In the genomic region with DNA sequence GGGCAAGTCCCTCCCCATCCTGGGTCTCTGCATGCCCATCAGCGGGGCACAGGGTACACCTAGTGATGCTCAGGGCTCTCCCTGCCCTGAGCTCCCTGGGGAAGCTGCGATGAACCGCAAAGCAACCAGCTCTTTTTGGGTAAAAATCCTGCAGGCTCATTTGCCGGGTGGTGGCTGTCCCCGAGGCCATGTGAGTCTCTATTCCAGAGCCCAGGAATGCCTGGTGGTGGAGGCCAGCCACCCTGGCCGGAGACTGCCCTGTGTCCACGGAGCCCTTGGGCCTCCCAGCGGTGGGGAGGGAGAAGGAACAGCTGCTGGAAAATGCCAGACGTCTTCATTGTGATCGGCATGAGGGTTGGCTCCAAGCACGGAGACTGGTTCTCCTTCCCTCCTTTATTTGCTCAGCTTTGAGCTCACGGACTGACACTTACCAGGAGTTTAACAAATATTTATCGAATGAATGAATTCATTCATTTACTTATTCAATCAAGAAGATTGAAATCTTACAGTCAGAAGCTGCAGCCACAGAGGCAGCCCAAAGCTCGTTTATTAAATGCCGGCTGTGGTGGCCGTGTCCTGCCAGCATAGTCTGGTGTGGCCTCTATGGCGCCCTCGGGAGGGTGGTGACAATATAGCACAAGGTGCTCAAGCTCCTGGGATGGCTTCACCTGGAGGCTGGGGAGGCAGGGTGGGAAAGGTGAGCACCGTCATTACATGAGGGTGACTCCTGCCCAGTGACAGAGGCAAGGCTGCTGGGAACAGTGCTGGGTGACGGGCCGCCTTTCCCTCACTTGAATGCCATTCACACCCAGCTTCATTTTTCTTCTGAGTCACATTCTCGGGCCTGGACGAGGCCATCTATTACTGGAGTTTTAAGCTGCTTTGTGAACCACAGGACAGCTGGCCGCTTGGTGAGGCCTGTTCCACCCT, we compare ENCODE assay signal across 8 cellular contexts. TPM values are rescaled to one million over a fixed set of nuclear protein-coding genes. Genes with fewer than 3 reads are reported as not detected.
A peak's percentile ranks its signal among the peaks of the same experiment; 100 is the strongest.
DNase-seq lines count a peak whose midpoint lies in the region; FAIRE-seq and TF ChIP-seq lines count a peak whose summit lies in the region.

No MANE protein-coding gene starts in this region.

- H3K4ac ChIP-seq in trophoblast cell (ENCODE audit: low read depth, low read length) = no peak overlapping the region

- H2AK5ac ChIP-seq in trophoblast cell (ENCODE audit: low read length) = no peak overlapping the region

- H3K9ac ChIP-seq in fibroblast of lung (ENCODE audit: insufficient read depth, low read length) = no peak overlapping the region
- H3K9ac ChIP-seq in trophoblast cell (ENCODE audit: low read length) = no peak overlapping the region

- no peaks in the 10 kb centered on the region for H3K9me3 ChIP-seq in fibroblast of lung (ENCODE audit: control insufficient read depth, insufficient read depth, low read depth, low read length)
- H3K9me3 ChIP-seq in trophoblast cell (ENCODE audit: insufficient read depth, low read depth, low read length) = peaks cover under 1% of the 10 kb centered on the region

- H4K91ac ChIP-seq in trophoblast cell (ENCODE audit: low read depth, low read length) = no peak overlapping the region

- H3K4me3 ChIP-seq in fibroblast of lung (replicated peaks in 1 of 4; ENCODE audit: control extremely low read depth in 1 of 4, insufficient read depth in 1 of 4, low read depth in 3 of 4, low read length in 4 of 4) (no peak overlapping the region), trophoblast cell (ENCODE audit: low read depth, low read length) (no peak overlapping the region)

- H3K36me3 ChIP-seq in fibroblast of lung (ENCODE audit: control insufficient read depth, insufficient read depth, low read length) (no peaks in the 10 kb centered on the region), trophoblast cell (ENCODE audit: control insufficient read depth in 1 of 2, insufficient read depth in 2 of 2, low read length in 2 of 2) (no peaks in the 10 kb centered on the region)

- no peak for FAIRE-seq in HTR-8/SVneo (lab: Jason Lieb, UNC)

- H2AFZ ChIP-seq in fibroblast of lung (ENCODE audit: low read length) (no peak overlapping the region), trophoblast cell (ENCODE audit: insufficient read depth, low read length, poor library complexity) (no peak overlapping the region)

- H4K8ac ChIP-seq in trophoblast cell (ENCODE audit: low read depth, low read length) = no peak overlapping the region

- no peak overlapping the region for H2BK12ac ChIP-seq in trophoblast cell (ENCODE audit: low read length)

- H3K23ac ChIP-seq in trophoblast cell (ENCODE audit: low read length) = no peak overlapping the region

- H2BK5ac ChIP-seq in trophoblast cell (ENCODE audit: low read depth, low read length, poor library complexity) = no peak overlapping the region

- no CpG with 5 or more reads among the region's 24 CpGs for WGBS in trophoblast cell (ENCODE audit: extremely low coverage, insufficient coverage, insufficient read length)

- H3K27ac ChIP-seq in fibroblast of lung (ENCODE audit: insufficient read depth, low read length) = no peak overlapping the region
- no peak overlapping the region for H3K27ac ChIP-seq in trophoblast cell (ENCODE audit: low read depth, low read length)

- no peak overlapping the region for H2BK120ac ChIP-seq in trophoblast cell (ENCODE audit: insufficient read depth, low read length, poor library complexity)

- no peaks in the 10 kb centered on the region for H3K79me2 ChIP-seq in fibroblast of lung (ENCODE audit: control insufficient read depth, insufficient read depth, low read length)
- no peaks in the 10 kb centered on the region for H3K79me2 ChIP-seq in trophoblast cell (ENCODE audit: control insufficient read depth, insufficient read depth, low read length, poor library complexity)

- no peak overlapping the region for H4K12ac ChIP-seq in trophoblast cell (ENCODE audit: low read depth, low read length)

- no peaks in the 10 kb centered on the region for H4K20me1 ChIP-seq in fibroblast of lung (ENCODE audit: control insufficient read depth, extremely low read depth, insufficient read depth, low read length)

- H3K4me2 ChIP-seq in fibroblast of lung (ENCODE audit: extremely low read depth, insufficient read depth, low read length) = peak overlapping the region; percentile 11
- no peak overlapping the region for H3K4me2 ChIP-seq in trophoblast cell (ENCODE audit: low read length)

- H3K27me3 ChIP-seq in fibroblast of lung (ENCODE audit: control insufficient read depth, insufficient read depth, low read length) = peaks cover 2% of the 10 kb centered on the region
- H3K27me3 ChIP-seq in trophoblast cell (ENCODE audit: insufficient read depth, low read length) = no peaks in the 10 kb centered on the region

- H3K4me1 ChIP-seq in fibroblast of lung (ENCODE audit: control insufficient read depth, extremely low read depth, insufficient read depth, low read length) (peaks cover 8% of the 10 kb centered on the region), trophoblast cell (ENCODE audit: control insufficient read depth in 1 of 2, insufficient read depth in 2 of 2, low read length in 2 of 2) (no peaks in the 10 kb centered on the region)

- DNase-seq in activated T-cell treated with anti-CD3 and anti-CD28 coated beads, Interleukin-2, amount 50 U/mL, for 48 hours = peak; percentile 35 to 41
- no peak for DNase-seq in activated T-cell treated with anti-CD3 and anti-CD28 coated beads, Interleukin-2, amount 50 U/mL, for 1 hour
- peak; percentile 42 for DNase-seq in RKO (ENCODE audit: low spot score)
- DNase-seq in fibroblast of lung (ENCODE audit: low read depth in 2 of 2) = peak; percentile 75 to 88
- DNase-seq in trophoblast cell = peak; percentile 58 to 72
- DNase-seq in activated effector memory CD4-positive, alpha-beta T cell treated with anti-CD3 and anti-CD28 coated beads, Interleukin-2, amount 50 U/mL, for 16 hours = no peak
- no peak for DNase-seq in HTR-8/SVneo (ENCODE audit: insufficient read length, low spot score)
- DNase-seq in NCI-H446 (lab: John Stamatoyannopoulos, UW) = no peak

- H3K79me1 ChIP-seq in trophoblast cell (ENCODE audit: low read length) = no peaks in the 10 kb centered on the region

- peak; percentile 58 to 73 for TF ChIP-seq CTCF in fibroblast of lung (conservative IDR thresholded peaks at IDR 0.05 in 1 of 2, IDR thresholded peaks at IDR 0.05 in 1 of 2; ENCODE audit: low read depth in 1 of 2, low read length in 2 of 2)

- no peak overlapping the region for H3K14ac ChIP-seq in trophoblast cell (ENCODE audit: low read length)

- H3K18ac ChIP-seq in trophoblast cell (ENCODE audit: low read length) = no peak overlapping the region

RNA-seq across cellular contexts. Expression of gene JPH3, which starts 31.1 kb away (rescaled TPM):
- not detected in 2 replicates for total RNA-seq in fibroblast of lung
- polyA plus RNA-seq in fibroblast of lung = 0.01 TPM in 1 of 2 replicates, not detected in the other
- not detected in 2 replicates for polyA plus RNA-seq in fibroblast of lung (2012)
- 0.12 TPM in 1 of 2 replicates, not detected in the other for polyA minus RNA-seq in fibroblast of lung (ENCODE audit: low replicate concordance)
- 5.7 and 6.2 TPM in 2 replicates for polyA plus RNA-seq in trophoblast cell (2013)

Comparison
In these comparisons a context has a peak if more than half of its experiments do, and no peak if none do; other contexts are left out.
1. DNase-seq: peak in activated T-cell treated with anti-CD3 and anti-CD28 coated beads, Interleukin-2, amount 50 U/mL, for 48 hours (2 of 2), RKO (single experiment), fibroblast of lung (2 of 2) and trophoblast cell (2 of 2); none in activated T-cell treated with anti-CD3 and anti-CD28 coated beads, Interleukin-2, amount 50 U/mL, for 1 hour (single experiment), activated effector memory CD4-positive, alpha-beta T cell treated with anti-CD3 and anti-CD28 coated beads, Interleukin-2, amount 50 U/mL, for 16 hours (single experiment), HTR-8/SVneo (single experiment) and NCI-H446 (0 of 2).